1 cellular context compared by ENCODE assay signal in genomic region chr4:78562687-78563086, GRCh38.
TF ChIP-seq lines count a peak whose summit lies in the region.

No MANE protein-coding gene starts in this region.

TF ChIP-seq in GM23338, 12 proteins besides CTCF, POLR2A, EP300 and RAD21 (continued from another document):
- no peak for TF ChIP-seq ZNF462 (CRISPR knock-in tag; IDR thresholded peaks at IDR 0.05)
- TF ChIP-seq EZH2phosphoT487 (IDR thresholded peaks at IDR 0.05; ENCODE audit: unreplicated experiment) = no peak
- TF ChIP-seq ZNF114 (CRISPR knock-in tag; IDR thresholded peaks at IDR 0.05) = no peak
- TF ChIP-seq NANOG (IDR thresholded peaks at IDR 0.05; ENCODE audit: borderline replicate concordance) = no peak
- no peak for TF ChIP-seq ZNF331 (CRISPR knock-in tag; IDR thresholded peaks at IDR 0.05; ENCODE audit: low read depth)
- no peak for TF ChIP-seq EZH2 (IDR thresholded peaks at IDR 0.05; ENCODE audit: low read depth, unreplicated experiment)
- no peak for TF ChIP-seq JUNB (IDR thresholded peaks at IDR 0.05; ENCODE audit: unreplicated experiment)
